13 cellular contexts compared by ENCODE assay signal in the genomic region with DNA sequence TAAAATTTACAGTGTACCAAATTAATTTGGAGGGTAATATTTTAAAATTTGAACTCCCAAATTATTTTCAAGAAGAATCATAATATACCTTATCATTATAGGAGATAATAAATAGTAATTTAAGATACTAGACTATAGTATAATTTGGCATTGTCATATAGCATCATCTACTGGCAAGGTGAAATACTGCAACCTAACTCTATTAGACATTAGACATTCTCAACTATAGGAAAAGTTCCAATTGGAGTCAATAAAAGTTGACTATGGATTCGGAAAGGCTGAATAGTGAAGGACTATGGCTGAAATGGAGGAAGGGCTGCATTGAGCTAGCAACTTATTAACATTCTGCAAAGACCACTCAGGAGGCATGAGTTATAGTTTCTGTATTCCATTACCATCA.
DNase-seq lines count a peak whose midpoint lies in the region; ATAC-seq, FAIRE-seq and TF ChIP-seq lines count a peak whose summit lies in the region.
"Had no signal": no experiment of that assay in that cellular context is flagged by ENCODE, and none has a peak within 500 bp of the region (broad histone marks: within the 10 kb centered on the region; RNA-seq: fewer than 3 reads in every experiment).

No MANE protein-coding gene starts in this region.

- H3K27me3 ChIP-seq in Karpas-422 (ENCODE audit: low read length): no peaks in the 10 kb centered on the region
- no peaks in the 10 kb centered on the region for H3K27me3 ChIP-seq in gastroesophageal sphincter

- H3K4me3 ChIP-seq in Karpas-422 (ENCODE audit: low read length) (no peak overlapping the region), WI38 (ENCODE audit: low read depth, low read length) (no peak overlapping the region), gastroesophageal sphincter (no peak overlapping the region)
- H3K4me3 ChIP-seq: coronary artery had no signal

- no peaks in the 10 kb centered on the region for H3K9me3 ChIP-seq in Karpas-422 (ENCODE audit: low read length)
- H3K9me3 ChIP-seq in gastroesophageal sphincter: peaks cover 0 to 12% (median 0%) of the 10 kb centered on the region in 3 donors

- peaks cover 70% of the 10 kb centered on the region for H3K36me3 Mint-ChIP-seq in nephron progenitor cell (ENCODE audit: low read depth)

- no peaks in the 10 kb centered on the region for H3K9me2 ChIP-seq in Karpas-422 (replicated peaks; ENCODE audit: insufficient read depth, low read length)

- DNase-seq in D721Med (ENCODE audit: insufficient read length, low spot score): no peak
- DNase-seq in Karpas-422: peak; percentile 53
- DNase-seq in nephron progenitor cell: no peak
- no peak for DNase-seq in posterior vena cava (ENCODE audit: low spot score)
- DNase-seq in NCI-H187 (lab: John Stamatoyannopoulos, UW): no peak
- no peak for DNase-seq in stimulated activated naive CD8-positive, alpha-beta T cell treated with anti-CD3 and anti-CD28 coated beads, Interleukin-15, amount 100 ng/mL, for 72 hours
- DNase-seq: CD4-positive, alpha-beta T cell; kidney glomerular epithelial cell had no signal

- H2AFZ ChIP-seq in Karpas-422 (ENCODE audit: low read length): no peak overlapping the region

- intact Hi-C loops in posterior vena cava (cut with DNase I): loop anchor here in 1 of 2 donors (5.0 kb wide), 1 partner anchor 457 kb away; no protein-coding TSS in a partner anchor

- FAIRE-seq in D721Med (lab: Jason Lieb, UNC): no peak

- no peaks in the 10 kb centered on the region for H3K79me2 ChIP-seq in Karpas-422 (ENCODE audit: low read length)

- H3K9me3 Mint-ChIP-seq in nephron progenitor cell: peaks cover 47% of the 10 kb centered on the region
- H3K9me3 Mint-ChIP-seq in stimulated activated naive CD8-positive, alpha-beta T cell treated with anti-CD3 and anti-CD28 coated beads, Interleukin-15, amount 100 ng/mL, for 72 hours: peaks cover 7 to 12% of the 10 kb centered on the region in 2 donors

- H3K36me3 ChIP-seq in Karpas-422 (ENCODE audit: insufficient read depth, low read length) (no peaks in the 10 kb centered on the region), gastroesophageal sphincter (peaks cover 0 to 42% of the 10 kb centered on the region in 2 donors)

- no peaks in the 10 kb centered on the region for H3K4me1 Mint-ChIP-seq in nephron progenitor cell
- H3K4me1 Mint-ChIP-seq in stimulated activated naive CD8-positive, alpha-beta T cell treated with anti-CD3 and anti-CD28 coated beads, Interleukin-15, amount 100 ng/mL, for 72 hours: no peaks in the 10 kb centered on the region

- TF ChIP-seq EP300 in gastroesophageal sphincter (IDR thresholded peaks at IDR 0.05): no peak

- ATAC-seq in stimulated activated naive CD8-positive, alpha-beta T cell treated with anti-CD3 and anti-CD28 coated beads, Interleukin-15, amount 100 ng/mL, for 72 hours: no peak
- ATAC-seq in gastroesophageal sphincter: no peak
- ATAC-seq: activated naive CD4-positive, alpha-beta T cell treated with anti-CD3 and anti-CD28 coated beads, Interleukin-2, amount 50 U/mL, for 72 hours; sciatic nerve had no signal

- peak; percentile 16 for TF ChIP-seq CTCF in D721Med (IDR thresholded peaks at IDR 0.05; ENCODE audit: insufficient read depth, missing control alignments)
- peak; percentile 17; the same call in 1 of the 2 replicates for TF ChIP-seq CTCF in WI38 (IDR thresholded peaks at IDR 0.05; ENCODE audit: low read depth, low read length)
- TF ChIP-seq CTCF in nephron progenitor cell (IDR thresholded peaks at IDR 0.05): peak; percentile 28
- no peak for TF ChIP-seq CTCF in gastroesophageal sphincter (IDR thresholded peaks at IDR 0.05)

- H3K4me2 ChIP-seq in Karpas-422 (ENCODE audit: low read depth, low read length, poor library complexity, severe bottlenecking): no peak overlapping the region

- H3K4me3 Mint-ChIP-seq in nephron progenitor cell: no peak overlapping the region
- no peak overlapping the region for H3K4me3 Mint-ChIP-seq in stimulated activated naive CD8-positive, alpha-beta T cell treated with anti-CD3 and anti-CD28 coated beads, Interleukin-15, amount 100 ng/mL, for 72 hours
- H3K4me3 Mint-ChIP-seq: CD4-positive, alpha-beta T cell had no signal

- H3K27ac ChIP-seq in Karpas-422 (ENCODE audit: low read length) (no peak overlapping the region), gastroesophageal sphincter (no peak overlapping the region)
- H3K27ac ChIP-seq: coronary artery had no signal

- TF ChIP-seq POLR2A in gastroesophageal sphincter (IDR thresholded peaks at IDR 0.05): no peak

- H3K27me3 Mint-ChIP-seq in nephron progenitor cell (ENCODE audit: low read depth, poor library complexity): no peaks in the 10 kb centered on the region
- no peaks in the 10 kb centered on the region for H3K27me3 Mint-ChIP-seq in stimulated activated naive CD8-positive, alpha-beta T cell treated with anti-CD3 and anti-CD28 coated beads, Interleukin-15, amount 100 ng/mL, for 72 hours
- H3K27me3 Mint-ChIP-seq: CD4-positive, alpha-beta T cell had no signal

- 92 to 100% methylated on average over 1 of the region's 1 CpG for WGBS in gastroesophageal sphincter (ENCODE audit: low coverage in 1 of 2), 2 donors

- H3K27ac Mint-ChIP-seq in nephron progenitor cell: no peak overlapping the region
- H3K27ac Mint-ChIP-seq in stimulated activated naive CD8-positive, alpha-beta T cell treated with anti-CD3 and anti-CD28 coated beads, Interleukin-15, amount 100 ng/mL, for 72 hours: no peak overlapping the region
- H3K27ac Mint-ChIP-seq: activated naive CD4-positive, alpha-beta T cell treated with anti-CD3 and anti-CD28 coated beads, Interleukin-2, amount 50 U/mL, for 72 hours; CD4-positive, alpha-beta T cell had no signal

- H3K4me1 ChIP-seq in Karpas-422 (ENCODE audit: low read length) (no peaks in the 10 kb centered on the region), gastroesophageal sphincter (no peaks in the 10 kb centered on the region)

- H3K9ac ChIP-seq in Karpas-422 (ENCODE audit: low read length): no peak overlapping the region

- no peaks in the 10 kb centered on the region for H4K20me1 ChIP-seq in Karpas-422 (ENCODE audit: insufficient read depth, low read depth, low read length)

Comparison
In these comparisons a context has a peak if more than half of its experiments do, and no peak if none do; other contexts are left out.
1. CTCF ChIP-seq: peak in D721Med (single experiment), WI38 (single experiment) and nephron progenitor cell (single experiment); none in gastroesophageal sphincter (0 of 4).